In the genomic region with DNA sequence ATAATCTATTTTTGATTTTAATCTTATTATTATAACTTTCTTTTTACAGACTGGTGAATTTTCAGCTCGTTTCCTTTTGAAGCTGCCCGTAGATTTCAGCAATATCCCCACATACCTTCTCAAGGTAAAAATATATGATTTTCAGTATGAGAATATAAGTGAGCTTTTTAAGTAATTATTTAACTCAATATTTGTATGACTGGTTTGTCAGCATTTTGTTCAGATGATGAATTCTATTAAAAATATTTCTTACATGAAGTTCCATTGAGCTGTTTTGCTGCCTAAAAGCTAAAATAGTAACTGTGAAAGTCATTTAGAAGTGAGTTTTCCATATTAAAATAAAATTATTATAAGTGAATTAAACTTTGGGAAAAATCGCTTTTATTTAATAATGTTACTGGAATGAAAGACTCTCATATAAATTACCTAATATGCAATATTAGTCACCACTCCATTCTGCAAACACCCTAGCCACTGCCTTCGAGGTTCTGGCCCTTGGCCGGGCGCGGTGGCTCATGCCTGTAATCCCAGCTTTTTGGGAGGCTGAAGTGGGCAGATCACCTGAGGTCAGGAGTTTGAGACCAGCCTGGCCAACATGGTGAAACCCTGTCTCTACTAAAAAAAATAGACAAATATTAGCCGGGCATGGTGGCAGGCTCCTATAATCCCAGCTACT, we compare ENCODE assay signal across 27 cellular contexts.
"Had no signal": no experiment of that assay in that cellular context is flagged by ENCODE, and none has a peak within 500 bp of the region (broad histone marks: within the 10 kb centered on the region; RNA-seq: fewer than 3 reads in every experiment).

No MANE protein-coding gene starts in this region.

- ATAC-seq: left lobe of liver; mucosa of descending colon; sciatic nerve; stimulated activated naive CD8-positive, alpha-beta T cell treated with anti-CD3 and anti-CD28 coated beads, Interleukin-15, amount 100 ng/mL, for 72 hours had no signal

- H3K4me1 ChIP-seq: colonic mucosa, prostate gland had no signal

- H3K4me3 ChIP-seq: colonic mucosa, esophagus squamous epithelium, lung, mucosa of descending colon, neural progenitor cell, prostate gland, right atrium auricular region, smooth muscle cell, suprapubic skin had no signal

- H3K36me3 ChIP-seq: colonic mucosa, esophagus squamous epithelium, neural progenitor cell, prostate gland, right atrium auricular region, suprapubic skin had no signal

- DNase-seq: colonic mucosa; effector CD8-positive, alpha-beta T cell; endodermal cell; erythroblast; esophagus squamous epithelium; foreskin melanocyte; glutamatergic neuron; hypothalamus; immature natural killer cell; kidney; mesenchymal stem cell; mucosa of descending colon; naive B cell; stimulated activated CD4-positive, alpha-beta T cell treated with anti-CD3 and anti-CD28 coated beads, Interleukin-12 subunit alpha, Interleukin-12 subunit beta, amount 100 ng/mL, for 4 hours; stimulated activated CD4-positive, alpha-beta T cell treated with anti-CD3 and anti-CD28 coated beads, Interleukin-1b, Interleukin-23, amount 100 ng/mL, for 48 hours; stimulated activated CD4-positive, alpha-beta T cell treated with anti-CD3 and anti-CD28 coated beads, Interleukin-4, amount 100 ng/mL, for 1 hour; stimulated activated CD8-positive, alpha-beta memory T cell treated with anti-CD3 and anti-CD28 coated beads, Interleukin-4, amount 100 ng/mL, for 48 hours; stimulated activated naive CD4-positive, alpha-beta T cell; stimulated activated naive CD8-positive, alpha-beta T cell treated with anti-CD3 and anti-CD28 coated beads, Interleukin-15, amount 100 ng/mL, for 72 hours had no signal

- H3K27ac ChIP-seq: colonic mucosa, esophagus squamous epithelium, neural progenitor cell, prostate gland, right atrium auricular region, suprapubic skin had no signal

- H3K9me3 ChIP-seq: colonic mucosa, esophagus squamous epithelium, mucosa of descending colon, prostate gland, right atrium auricular region, suprapubic skin had no signal

- H3K27me3 ChIP-seq: colonic mucosa, esophagus squamous epithelium, neural progenitor cell, right atrium auricular region, suprapubic skin had no signal
